32 cellular contexts compared by ENCODE assay signal in genomic region chr7:31125171-31125570, GRCh38.
"Had no signal": no experiment of that assay in that cellular context is flagged by ENCODE, and none has a peak within 500 bp of the region (broad histone marks: within the 10 kb centered on the region; RNA-seq: fewer than 3 reads in every experiment).

No MANE protein-coding gene starts in this region.

- H3K4me3 ChIP-seq: Peyer's patch had no signal

- H3K27me3 ChIP-seq: brain microvascular endothelial cell, Peyer's patch had no signal

- H3K4me1 ChIP-seq: Peyer's patch had no signal

- H3K36me3 Mint-ChIP-seq: activated naive CD8-positive, alpha-beta T cell treated with anti-CD3 and anti-CD28 coated beads for 36 hours; IgD-negative memory B cell had no signal

- ATAC-seq: activated T-cell treated with anti-CD3 and anti-CD28 coated beads, Interleukin-2, amount 50 U/mL, for 4 hours; PC-3; Right ventricle myocardium inferior had no signal

- H3K27ac ChIP-seq: brain microvascular endothelial cell, Peyer's patch, RWPE1, VCaP had no signal

- H3K4me1 Mint-ChIP-seq: activated B cell treated with CpG ODN at 0.5 μM for 24 hours; activated naive CD8-positive, alpha-beta T cell treated with anti-CD3 and anti-CD28 coated beads for 36 hours; IgD-negative memory B cell had no signal

- H3K36me3 ChIP-seq: brain microvascular endothelial cell, Peyer's patch had no signal

- H3K4me3 Mint-ChIP-seq: activated B cell treated with CpG ODN at 0.5 μM for 24 hours; activated naive CD8-positive, alpha-beta T cell treated with anti-CD3 and anti-CD28 coated beads for 36 hours; activated T-cell treated with anti-CD3 and anti-CD28 coated beads, Interleukin-2, amount 50 U/mL, for 4 hours; IgD-negative memory B cell had no signal

- DNase-seq: activated B cell treated with CpG ODN at 0.5 μM for 24 hours; activated CD4-positive, alpha-beta T cell treated with anti-CD3 and anti-CD28 coated beads for 48 hours; activated CD4-positive, alpha-beta T cell treated with anti-CD3 and anti-CD28 coated beads, Interleukin-2, amount 50 U/mL, for 4 hours; activated CD4-positive, CD25-positive, alpha-beta regulatory T cell treated with anti-CD3 and anti-CD28 coated beads, Interleukin-2, amount 50 U/mL, for 72 hours; activated CD8-positive, alpha-beta memory T cell treated with anti-CD3 and anti-CD28 coated beads, Interleukin-2, amount 50 U/mL, for 4 hours; activated effector memory CD4-positive, alpha-beta T cell treated with Interleukin-2 at 50 U/mL for 16 hours; activated naive CD4-positive, alpha-beta T cell treated with anti-CD3 and anti-CD28 coated beads, Interleukin-2, amount 50 U/mL, for 16 hours; activated naive CD8-positive, alpha-beta T cell treated with anti-CD3 and anti-CD28 coated beads for 36 hours; activated T-cell treated with anti-CD3 and anti-CD28 coated beads for 4 hours; activated T-cell treated with anti-CD3 and anti-CD28 coated beads, Interleukin-2, amount 50 U/mL, for 4 hours; amniotic stem cell; aorta; brain microvascular endothelial cell; KBM-7; NCI-H1105; NCI-H1436; NCI-H1694; NCI-H1930; NCI-H2081 treated with DMSO at 0.1 percent for 48 hours; NCI-H2171; NCI-H510A; NCI-H748 treated with DMSO at 0.1 percent for 48 hours; PC-3; Peyer's patch; SIG-M5; T-helper 1 cell; T-helper 2 cell; T-helper 9 cell had no signal

- H3K27ac Mint-ChIP-seq: activated B cell treated with CpG ODN at 0.5 μM for 24 hours; activated naive CD8-positive, alpha-beta T cell treated with anti-CD3 and anti-CD28 coated beads for 36 hours; IgD-negative memory B cell had no signal

- H3K9me3 ChIP-seq: Peyer's patch had no signal

- H3K9me3 Mint-ChIP-seq: activated naive CD8-positive, alpha-beta T cell treated with anti-CD3 and anti-CD28 coated beads for 36 hours; activated T-cell treated with anti-CD3 and anti-CD28 coated beads, Interleukin-2, amount 50 U/mL, for 4 hours had no signal
